ENCODE assay signal across 8 cellular contexts in the genomic region with DNA sequence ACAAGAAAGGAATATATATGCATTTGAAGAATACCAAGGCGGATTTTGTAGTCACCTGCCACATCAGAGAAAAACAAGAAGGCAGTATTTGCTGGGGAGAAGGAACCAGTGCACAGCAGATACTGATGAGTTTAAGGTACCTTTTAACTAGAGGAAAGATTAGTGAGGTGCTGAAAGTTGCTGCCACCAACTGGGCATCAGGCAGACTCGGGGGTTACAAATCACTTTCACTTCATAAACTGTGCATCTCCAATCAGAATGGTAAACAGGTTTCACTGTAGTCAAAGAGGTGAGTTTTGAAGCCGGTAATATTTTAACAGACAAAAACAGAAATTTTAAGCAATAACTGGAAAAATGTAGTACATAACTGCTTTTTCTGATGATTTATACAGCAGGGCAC. TPM values are rescaled to one million over a fixed set of nuclear protein-coding genes. Genes with fewer than 3 reads are reported as not detected.
DNase-seq lines count a peak whose midpoint lies in the region; ATAC-seq, FAIRE-seq and TF ChIP-seq lines count a peak whose summit lies in the region.

No MANE protein-coding gene starts in this region.

- TF ChIP-seq CTCF in D721Med (IDR thresholded peaks at IDR 0.05; ENCODE audit: insufficient read depth, missing control alignments) = peak; percentile 35
- TF ChIP-seq CTCF in right lobe of liver (IDR thresholded peaks at IDR 0.05) = peak in 2 of 4 donors; percentile 22 to 45
- no peak for TF ChIP-seq CTCF in progenitor cell of endocrine pancreas (IDR thresholded peaks at IDR 0.05; ENCODE audit: unreplicated experiment)

- peak overlapping the region; percentile 98 for H3K9ac ChIP-seq in adipocyte (ENCODE audit: low read length)

- DNase-seq in D721Med (ENCODE audit: insufficient read length, low spot score) (no peak), adipocyte (ENCODE audit: low read depth) (peak; percentile 53), right lobe of liver (no peak), progenitor cell of endocrine pancreas (ENCODE audit: low spot score, unreplicated experiment) (no peak), DMS79 (lab: John Stamatoyannopoulos, UW) (no peak), AML-193 (lab: John Stamatoyannopoulos, UW) (no peak)
- DNase-seq in activated CD4-positive, alpha-beta T cell treated with anti-CD3 and anti-CD28 coated beads, Interleukin-2, amount 50 U/mL, for 4 hours = no peak

- no peak overlapping the region for H3K27ac Mint-ChIP-seq in progenitor cell of endocrine pancreas

- no peak overlapping the region for H3K4me3 Mint-ChIP-seq in progenitor cell of endocrine pancreas (ENCODE audit: low read depth)

- peak overlapping the region; percentile 98 for H3K4me3 ChIP-seq in adipocyte (ENCODE audit: low read length)
- H3K4me3 ChIP-seq in right lobe of liver = no peak overlapping the region

- H3K27ac ChIP-seq in right lobe of liver = no peak overlapping the region

- 41% methylated on average over 2 of the region's 3 CpGs for WGBS in right lobe of liver (ENCODE audit: insufficient coverage, low coverage, low lambda C conversion rate, missing lambda C conversion rate)

- H3K9me3 ChIP-seq in adipocyte (ENCODE audit: control insufficient read depth, low read length) = no peaks in the 10 kb centered on the region
- H3K9me3 ChIP-seq in right lobe of liver = no peaks in the 10 kb centered on the region

- peaks cover 4% of the 10 kb centered on the region for H3K4me1 Mint-ChIP-seq in progenitor cell of endocrine pancreas (ENCODE audit: low read depth)

- H3K27me3 ChIP-seq in adipocyte (replicated peaks; ENCODE audit: control insufficient read depth, insufficient read depth, low read length) (no peaks in the 10 kb centered on the region), right lobe of liver (peaks cover 0 to 3% of the 10 kb centered on the region in 2 donors)

- peaks cover 53% of the 10 kb centered on the region for H3K27me3 Mint-ChIP-seq in progenitor cell of endocrine pancreas

- intact Hi-C loops in right lobe of liver (cut with DNase I) = no loop called here

- H3K36me3 ChIP-seq in adipocyte (ENCODE audit: control insufficient read depth, insufficient read depth, low read length, severe bottlenecking) (peaks cover 37% of the 10 kb centered on the region), right lobe of liver (no peaks in the 10 kb centered on the region)

- peaks cover 4% of the 10 kb centered on the region for H3K9me3 Mint-ChIP-seq in progenitor cell of endocrine pancreas (ENCODE audit: low read depth)

- ATAC-seq in HG03432 (IDR thresholded peaks at IDR 0.05; ENCODE audit: unreplicated experiment) (peak; percentile 27), right lobe of liver (peak in 3 of 4 donors; percentile 15 to 45 (median 38))

- no peak for TF ChIP-seq POLR2A in right lobe of liver (IDR thresholded peaks at IDR 0.05)

- FAIRE-seq in D721Med (lab: Jason Lieb, UNC) = no peak

- peaks cover 51% of the 10 kb centered on the region for H3K4me1 ChIP-seq in adipocyte (ENCODE audit: control insufficient read depth, insufficient read depth, low read length)
- H3K4me1 ChIP-seq in right lobe of liver = peaks cover 0 to 7% (median 0%) of the 10 kb centered on the region in 4 donors

- H3K36me3 Mint-ChIP-seq in progenitor cell of endocrine pancreas (ENCODE audit: insufficient read depth) = no peaks in the 10 kb centered on the region

RNA-seq across cellular contexts. Expression of a gene that starts 4.1 kb away (rescaled TPM):
- total RNA-seq in right lobe of liver = 10 to 100 TPM in 2 of 6 experiments, 1 to 10 TPM in 4; 1.7 to 12.0 (median 8.7) TPM
- total RNA-seq in progenitor cell of endocrine pancreas = 3.3 and 3.9 TPM in 2 replicates
